Comparison of ENCODE assay signal across 30 cellular contexts in the genomic region with DNA sequence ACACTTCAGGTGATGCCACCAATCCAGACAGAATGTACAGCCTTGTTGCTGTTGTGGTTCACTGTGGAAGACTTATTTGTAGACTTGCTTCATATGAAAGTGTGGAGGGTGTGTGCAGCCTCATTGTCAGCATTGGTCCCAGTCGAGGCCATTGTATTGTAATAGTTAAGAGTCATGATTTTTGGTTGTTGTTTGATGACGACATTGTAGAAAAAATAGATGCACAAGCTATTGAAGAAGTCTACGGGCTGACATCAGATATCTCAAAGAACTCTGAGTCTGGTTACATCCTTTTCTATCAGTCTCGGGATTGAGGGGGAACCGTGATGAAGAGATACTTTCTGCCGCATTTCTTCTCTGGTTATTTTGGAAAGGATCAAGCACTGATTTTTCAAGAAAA. TPM values are rescaled to one million over a fixed set of nuclear protein-coding genes. Genes with fewer than 3 reads are reported as not detected.
"Had no signal": no experiment of that assay in that cellular context is flagged by ENCODE, and none has a peak within 500 bp of the region (broad histone marks: within the 10 kb centered on the region; RNA-seq: fewer than 3 reads in every experiment).

No MANE protein-coding gene starts in this region.

- DNase-seq: stimulated activated CD4-positive, alpha-beta T cell treated with anti-CD3 and anti-CD28 coated beads, Interleukin-2, amount 100 ng/mL, for 48 hours; stimulated activated CD4-positive, alpha-beta T cell treated with anti-CD3 and anti-CD28 coated beads, Interleukin-4, amount 100 ng/mL, for 1 hour; stimulated activated CD4-positive, alpha-beta T cell treated with anti-CD3 and anti-CD28 coated beads, Interleukin-4, amount 100 ng/mL, for 24 hours; stimulated activated CD4-positive, alpha-beta T cell treated with anti-CD3 and anti-CD28 coated beads, Interleukin-4, amount 100 ng/mL, for 4 hours; stimulated activated CD8-positive, alpha-beta memory T cell treated with anti-CD3 and anti-CD28 coated beads, Interleukin-4, amount 100 ng/mL, for 48 hours; stimulated activated naive B cell treated with anti-CD40 and anti-IgM and Interleukin-4, amounts not matched to agents 10 μg/mL and 1 μg/mL and 100 μg/mL, for 72 hours; stimulated activated naive CD4-positive, alpha-beta T cell; stimulated activated naive CD4-positive, alpha-beta T cell treated with Interleukin-2 at 50 U/mL for 16 hours; stimulated activated naive CD8-positive, alpha-beta T cell treated with anti-CD3 and anti-CD28 coated beads, Interleukin-15, amount 100 ng/mL, for 72 hours; stimulated activated naive CD8-positive, alpha-beta T cell treated with anti-CD3 and anti-CD28 coated beads, Interleukin-15, Interleukin-2, amounts not matched to agents 100 U/mL and 50 U/mL, for 24 hours; stomach; substantia nigra; testis; thyroid gland; tibial artery; transverse colon; trophoblast cell; upper lobe of left lung; upper lobe of right lung; uterus had no signal

- H3K9me3 ChIP-seq: thyroid gland, upper lobe of right lung, uterus had no signal

- H3K27me3 ChIP-seq: stomach, suprapubic skin, testis, thyroid gland, tibial artery, tibial nerve, transverse colon, upper lobe of left lung, upper lobe of right lung, uterus, vagina had no signal

- H3K4me3 ChIP-seq: stomach, suprapubic skin, testis, thoracic aorta, thyroid gland, tibial artery, tibial nerve, transverse colon, upper lobe of left lung, upper lobe of right lung, uterus, vagina had no signal

- FAIRE-seq: urothelium cell line had no signal

- ATAC-seq: stimulated activated effector memory CD8-positive, alpha-beta T cell treated with anti-CD3 and anti-CD28 coated beads, Interleukin-12 subunit alpha, Interleukin-12 subunit beta, amount 100 ng/mL, for 72 hours; stimulated activated memory B cell treated with anti-CD40 and anti-IgM and Interleukin-4, amounts not matched to agents 10 μg/mL and 1 μg/mL and 100 μg/mL, for 72 hours; stimulated activated naive B cell treated with anti-CD40 and anti-IgM and Interleukin-4, amounts not matched to agents 10 μg/mL and 1 μg/mL and 100 μg/mL, for 72 hours; stimulated activated naive CD8-positive, alpha-beta T cell treated with anti-CD3 and anti-CD28 coated beads, Interleukin-15, amount 100 ng/mL, for 72 hours; stimulated activated naive CD8-positive, alpha-beta T cell treated with anti-CD3 and anti-CD28 coated beads, Interleukin-15, Interleukin-2, amounts not matched to agents 100 U/mL and 50 U/mL, for 24 hours; upper lobe of right lung had no signal

- H3K36me3 ChIP-seq: suprapubic skin, thoracic aorta, thyroid gland, tibial artery, tibial nerve, transverse colon, upper lobe of right lung, uterus, vagina had no signal

- H3K4me1 ChIP-seq: stomach, suprapubic skin, testis, thyroid gland, tibial artery, tibial nerve, transverse colon, upper lobe of left lung, upper lobe of right lung, uterus, vagina had no signal

- H3K27ac ChIP-seq: stomach, suprapubic skin, testis, thoracic aorta, thyroid gland, tibial artery, tibial nerve, transverse colon, upper lobe of left lung, upper lobe of right lung, uterus, vagina had no signal

RNA-seq across cellular contexts. Expression of a gene that starts 56.4 kb away (rescaled TPM):
- total RNA-seq: stomach, subcutaneous adipose tissue, suprapubic skin, temporal lobe, testis, thoracic aorta, thyroid gland, tibial nerve, transverse colon, upper lobe of left lung, upper lobe of right lung, ureter, uterus, vagina had no signal
- polyA plus RNA-seq: stomach had no signal
